In genomic region chr20:17949899-17950298, GRCh38 we compare ENCODE assay signal across 30 cellular contexts.
"Had no signal": no experiment of that assay in that cellular context is flagged by ENCODE, and none has a peak within 500 bp of the region (broad histone marks: within the 10 kb centered on the region; RNA-seq: fewer than 3 reads in every experiment).

No MANE protein-coding gene starts in this region.

- H3K27me3 ChIP-seq: ascending aorta, cardiac muscle cell, colonic mucosa, Peyer's patch, SJSA1 had no signal

- H3K4me2 ChIP-seq: SK-N-SH had no signal

- H3K27ac ChIP-seq: ascending aorta, cardiac muscle cell, colonic mucosa, Peyer's patch, SJSA1 had no signal

- H3K9ac ChIP-seq: SK-N-SH had no signal

- H3K4me1 Mint-ChIP-seq: activated naive CD4-positive, alpha-beta T cell treated with anti-CD3 and anti-CD28 coated beads, Interleukin-2, amount 50 U/mL, for 24 hours had no signal

- H3K27ac Mint-ChIP-seq: activated B cell treated with CpG ODN at 0.5 μM for 24 hours; activated CD4-positive, alpha-beta memory T cell treated with anti-CD3 and anti-CD28 coated beads for 36 hours; activated naive CD4-positive, alpha-beta T cell treated with anti-CD3 and anti-CD28 coated beads, Interleukin-2, amount 50 U/mL, for 24 hours; activated naive CD8-positive, alpha-beta T cell treated with anti-CD3 and anti-CD28 coated beads, Interleukin-2, amount 10 ng/mL, durations not matched to agents 7 days and 5 days; T-helper 1 cell treated with Interleukin-12 subunit alpha and Interleukin-12 subunit beta and Interleukin-4 antibody, amounts not matched to agents 30 μg/mL and 1 μg/mL, for 36 hours; T-helper 2 cell treated with Interferon-gamma antibody and Interleukin-4, amounts not matched to agents 5 μg/mL and 100 μg/mL, for 36 hours had no signal

- H3K4me1 ChIP-seq: ascending aorta, colonic mucosa, Peyer's patch, SJSA1 had no signal

- H3K4me3 ChIP-seq: ascending aorta, cardiac muscle cell, colonic mucosa, Peyer's patch, SJSA1 had no signal

- H3K9me2 ChIP-seq: SK-N-SH had no signal

- H3K4me3 Mint-ChIP-seq: activated B cell treated with CpG ODN at 0.5 μM for 24 hours; activated CD4-positive, alpha-beta memory T cell treated with anti-CD3 and anti-CD28 coated beads for 36 hours; activated naive CD4-positive, alpha-beta T cell treated with anti-CD3 and anti-CD28 coated beads, Interleukin-2, amount 50 U/mL, for 24 hours; activated naive CD8-positive, alpha-beta T cell treated with anti-CD3 and anti-CD28 coated beads, Interleukin-2, amount 10 ng/mL, durations not matched to agents 7 days and 5 days; activated T-helper 1 cell treated with anti-CD3 and anti-CD28 coated beads, Interleukin-12 subunit alpha, Interleukin-12 subunit beta, Interleukin-2, Interleukin-4 antibody, amounts not matched to agents 30 ng/mL and 10 ng/mL and 1 ng/mL, durations not matched to agents 14 hours and 24 hours and 36 hours; central memory CD8-positive, alpha-beta T cell; T-helper 1 cell treated with Interleukin-12 subunit alpha and Interleukin-12 subunit beta and Interleukin-4 antibody, amounts not matched to agents 30 μg/mL and 1 μg/mL, for 36 hours; T-helper 2 cell treated with Interferon-gamma antibody and Interleukin-4, amounts not matched to agents 5 μg/mL and 100 μg/mL, for 36 hours had no signal

- DNase-seq: activated B cell treated with CpG ODN at 0.5 μM for 24 hours; activated CD4-positive, alpha-beta memory T cell treated with anti-CD3 and anti-CD28 coated beads for 36 hours; activated CD4-positive, alpha-beta T cell treated with anti-CD3 and anti-CD28 coated beads for 4 hours; activated CD4-positive, alpha-beta T cell treated with anti-CD3 and anti-CD28 coated beads, Interleukin-2, amount 50 U/mL, for 1 hour; activated CD4-positive, CD25-positive, alpha-beta regulatory T cell treated with anti-CD3 and anti-CD28 coated beads, Interleukin-2, amount 50 U/mL, for 72 hours; activated effector memory CD4-positive, alpha-beta T cell treated with Interleukin-2 at 50 U/mL for 16 hours; activated naive CD8-positive, alpha-beta T cell treated with anti-CD3 and anti-CD28 coated beads, Interleukin-2, amount 10 ng/mL, durations not matched to agents 7 days and 5 days; activated T-cell treated with anti-CD3 and anti-CD28 coated beads, Interleukin-2, amount 50 U/mL, for 1 hour; amygdala; colonic mucosa; NCI-H1105 treated with DMSO at 0.1 percent for 48 hours; NCI-H1436; NCI-H1694; NCI-H1930; NCI-H2081 treated with DMSO at 0.1 percent for 48 hours; NCI-H226; NCI-H446 treated with DMSO at 0.1 percent for 48 hours; NCI-H524; Peyer's patch; RPMI8226; SHP77 treated with DMSO at 0.1 percent for 48 hours; SK-N-SH had no signal

- H3K9me3 Mint-ChIP-seq: activated B cell treated with CpG ODN at 0.5 μM for 24 hours; activated CD4-positive, alpha-beta memory T cell treated with anti-CD3 and anti-CD28 coated beads for 36 hours; activated naive CD4-positive, alpha-beta T cell treated with anti-CD3 and anti-CD28 coated beads, Interleukin-2, amount 50 U/mL, for 24 hours; activated naive CD8-positive, alpha-beta T cell treated with anti-CD3 and anti-CD28 coated beads, Interleukin-2, amount 10 ng/mL, durations not matched to agents 7 days and 5 days; activated T-helper 1 cell treated with anti-CD3 and anti-CD28 coated beads, Interleukin-12 subunit alpha, Interleukin-12 subunit beta, Interleukin-2, Interleukin-4 antibody, amounts not matched to agents 30 ng/mL and 10 ng/mL and 1 ng/mL, durations not matched to agents 14 hours and 24 hours and 36 hours; central memory CD8-positive, alpha-beta T cell; T-helper 1 cell treated with Interleukin-12 subunit alpha and Interleukin-12 subunit beta and Interleukin-4 antibody, amounts not matched to agents 30 μg/mL and 1 μg/mL, for 36 hours; T-helper 2 cell treated with Interferon-gamma antibody and Interleukin-4, amounts not matched to agents 5 μg/mL and 100 μg/mL, for 36 hours had no signal

- H3K27me3 Mint-ChIP-seq: activated B cell treated with CpG ODN at 0.5 μM for 24 hours; activated CD4-positive, alpha-beta memory T cell treated with anti-CD3 and anti-CD28 coated beads for 36 hours; activated naive CD4-positive, alpha-beta T cell treated with anti-CD3 and anti-CD28 coated beads, Interleukin-2, amount 50 U/mL, for 24 hours; activated naive CD8-positive, alpha-beta T cell treated with anti-CD3 and anti-CD28 coated beads, Interleukin-2, amount 10 ng/mL, durations not matched to agents 7 days and 5 days; central memory CD8-positive, alpha-beta T cell had no signal

- H3K9me3 ChIP-seq: ascending aorta, colonic mucosa, Peyer's patch, SJSA1, SK-N-SH had no signal
